Comparison of ENCODE assay signal across 2 cellular contexts in the genomic region with DNA sequence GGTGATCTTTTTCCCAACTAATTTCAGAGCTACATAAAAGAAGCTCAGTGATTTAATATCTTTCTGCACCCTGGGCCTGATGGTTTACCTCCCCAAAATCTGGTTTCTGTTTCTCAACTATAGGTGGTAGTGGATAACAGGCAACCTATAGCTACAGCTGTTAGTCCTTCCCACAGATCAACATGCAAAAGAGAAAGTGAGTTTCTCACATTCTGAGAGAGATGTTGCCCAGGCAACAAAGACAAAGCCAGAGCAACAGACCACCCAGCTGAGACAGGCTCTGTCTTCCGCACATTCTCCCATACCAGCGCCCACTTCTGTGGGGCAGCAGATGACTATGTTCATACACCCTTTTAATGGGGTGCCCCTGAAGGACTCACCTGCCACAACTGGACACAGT.
TF ChIP-seq lines count a peak whose summit lies in the region.

No MANE protein-coding gene starts in this region.

TF ChIP-seq in GM23338, 12 proteins besides CTCF, POLR2A, EP300 and RAD21 (continues in another document):
- TF ChIP-seq, protein P1, sequence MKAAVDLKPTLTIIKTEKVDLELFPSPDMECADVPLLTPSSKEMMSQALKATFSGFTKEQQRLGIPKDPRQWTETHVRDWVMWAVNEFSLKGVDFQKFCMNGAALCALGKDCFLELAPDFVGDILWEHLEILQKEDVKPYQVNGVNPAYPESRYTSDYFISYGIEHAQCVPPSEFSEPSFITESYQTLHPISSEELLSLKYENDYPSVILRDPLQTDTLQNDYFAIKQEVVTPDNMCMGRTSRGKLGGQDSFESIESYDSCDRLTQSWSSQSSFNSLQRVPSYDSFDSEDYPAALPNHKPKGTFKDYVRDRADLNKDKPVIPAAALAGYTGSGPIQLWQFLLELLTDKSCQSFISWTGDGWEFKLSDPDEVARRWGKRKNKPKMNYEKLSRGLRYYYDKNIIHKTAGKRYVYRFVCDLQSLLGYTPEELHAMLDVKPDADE (IDR thresholded peaks at IDR 0.05): no peak
- TF ChIP-seq, protein P2, sequence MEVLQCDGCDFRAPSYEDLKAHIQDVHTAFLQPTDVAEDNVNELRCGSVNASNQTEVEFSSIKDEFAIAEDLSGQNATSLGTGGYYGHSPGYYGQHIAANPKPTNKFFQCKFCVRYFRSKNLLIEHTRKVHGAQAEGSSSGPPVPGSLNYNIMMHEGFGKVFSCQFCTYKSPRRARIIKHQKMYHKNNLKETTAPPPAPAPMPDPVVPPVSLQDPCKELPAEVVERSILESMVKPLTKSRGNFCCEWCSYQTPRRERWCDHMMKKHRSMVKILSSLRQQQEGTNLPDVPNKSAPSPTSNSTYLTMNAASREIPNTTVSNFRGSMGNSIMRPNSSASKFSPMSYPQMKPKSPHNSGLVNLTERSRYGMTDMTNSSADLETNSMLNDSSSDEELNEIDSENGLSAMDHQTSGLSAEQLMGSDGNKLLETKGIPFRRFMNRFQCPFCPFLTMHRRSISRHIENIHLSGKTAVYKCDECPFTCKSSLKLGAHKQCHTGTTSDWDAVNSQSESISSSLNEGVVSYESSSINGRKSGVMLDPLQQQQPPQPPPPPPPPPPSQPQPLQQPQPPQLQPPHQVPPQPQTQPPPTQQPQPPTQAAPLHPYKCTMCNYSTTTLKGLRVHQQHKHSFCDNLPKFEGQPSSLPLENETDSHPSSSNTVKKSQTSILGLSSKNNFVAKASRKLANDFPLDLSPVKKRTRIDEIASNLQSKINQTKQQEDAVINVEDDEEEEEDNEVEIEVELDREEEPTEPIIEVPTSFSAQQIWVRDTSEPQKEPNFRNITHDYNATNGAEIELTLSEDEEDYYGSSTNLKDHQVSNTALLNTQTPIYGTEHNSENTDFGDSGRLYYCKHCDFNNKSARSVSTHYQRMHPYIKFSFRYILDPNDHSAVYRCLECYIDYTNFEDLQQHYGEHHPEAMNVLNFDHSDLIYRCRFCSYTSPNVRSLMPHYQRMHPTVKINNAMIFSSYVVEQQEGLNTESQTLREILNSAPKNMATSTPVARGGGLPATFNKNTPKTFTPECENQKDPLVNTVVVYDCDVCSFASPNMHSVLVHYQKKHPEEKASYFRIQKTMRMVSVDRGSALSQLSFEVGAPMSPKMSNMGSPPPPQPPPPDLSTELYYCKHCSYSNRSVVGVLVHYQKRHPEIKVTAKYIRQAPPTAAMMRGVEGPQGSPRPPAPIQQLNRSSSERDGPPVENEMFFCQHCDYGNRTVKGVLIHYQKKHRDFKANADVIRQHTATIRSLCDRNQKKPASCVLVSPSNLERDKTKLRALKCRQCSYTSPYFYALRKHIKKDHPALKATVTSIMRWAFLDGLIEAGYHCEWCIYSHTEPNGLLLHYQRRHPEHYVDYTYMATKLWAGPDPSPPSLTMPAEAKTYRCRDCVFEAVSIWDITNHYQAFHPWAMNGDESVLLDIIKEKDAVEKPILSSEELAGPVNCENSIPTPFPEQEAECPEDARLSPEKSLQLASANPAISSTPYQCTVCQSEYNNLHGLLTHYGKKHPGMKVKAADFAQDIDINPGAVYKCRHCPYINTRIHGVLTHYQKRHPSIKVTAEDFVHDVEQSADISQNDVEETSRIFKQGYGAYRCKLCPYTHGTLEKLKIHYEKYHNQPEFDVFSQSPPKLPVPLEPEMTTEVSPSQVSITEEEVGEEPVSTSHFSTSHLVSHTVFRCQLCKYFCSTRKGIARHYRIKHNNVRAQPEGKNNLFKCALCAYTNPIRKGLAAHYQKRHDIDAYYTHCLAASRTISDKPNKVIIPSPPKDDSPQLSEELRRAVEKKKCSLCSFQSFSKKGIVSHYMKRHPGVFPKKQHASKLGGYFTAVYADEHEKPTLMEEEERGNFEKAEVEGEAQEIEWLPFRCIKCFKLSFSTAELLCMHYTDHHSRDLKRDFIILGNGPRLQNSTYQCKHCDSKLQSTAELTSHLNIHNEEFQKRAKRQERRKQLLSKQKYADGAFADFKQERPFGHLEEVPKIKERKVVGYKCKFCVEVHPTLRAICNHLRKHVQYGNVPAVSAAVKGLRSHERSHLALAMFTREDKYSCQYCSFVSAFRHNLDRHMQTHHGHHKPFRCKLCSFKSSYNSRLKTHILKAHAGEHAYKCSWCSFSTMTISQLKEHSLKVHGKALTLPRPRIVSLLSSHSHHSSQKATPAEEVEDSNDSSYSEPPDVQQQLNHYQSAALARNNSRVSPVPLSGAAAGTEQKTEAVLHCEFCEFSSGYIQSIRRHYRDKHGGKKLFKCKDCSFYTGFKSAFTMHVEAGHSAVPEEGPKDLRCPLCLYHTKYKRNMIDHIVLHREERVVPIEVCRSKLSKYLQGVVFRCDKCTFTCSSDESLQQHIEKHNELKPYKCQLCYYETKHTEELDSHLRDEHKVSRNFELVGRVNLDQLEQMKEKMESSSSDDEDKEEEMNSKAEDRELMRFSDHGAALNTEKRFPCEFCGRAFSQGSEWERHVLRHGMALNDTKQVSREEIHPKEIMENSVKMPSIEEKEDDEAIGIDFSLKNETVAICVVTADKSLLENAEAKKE (CRISPR knock-in tag; IDR thresholded peaks at IDR 0.05): no peak
- TF ChIP-seq EZH2phosphoT487 (IDR thresholded peaks at IDR 0.05; ENCODE audit: unreplicated experiment): no peak
- TF ChIP-seq JUNB (IDR thresholded peaks at IDR 0.05; ENCODE audit: unreplicated experiment): no peak
- TF ChIP-seq POLR2AphosphoS5 (IDR thresholded peaks at IDR 0.05; ENCODE audit: low read depth): no peak
- no peak for TF ChIP-seq NANOG (IDR thresholded peaks at IDR 0.05; ENCODE audit: borderline replicate concordance)
- TF ChIP-seq STAT1 (IDR thresholded peaks at IDR 0.05; ENCODE audit: unreplicated experiment): no peak
- no peak for TF ChIP-seq ZNF114 (CRISPR knock-in tag; IDR thresholded peaks at IDR 0.05)
- TF ChIP-seq EZH2 (IDR thresholded peaks at IDR 0.05; ENCODE audit: low read depth, unreplicated experiment): no peak
- TF ChIP-seq CREB1 (CRISPR knock-in tag; IDR thresholded peaks at IDR 0.05; ENCODE audit: low read depth): no peak
- no peak for TF ChIP-seq ZNF331 (CRISPR knock-in tag; IDR thresholded peaks at IDR 0.05; ENCODE audit: low read depth)

TF ChIP-seq in neural cell, 6 proteins besides CTCF, POLR2A, EP300 and RAD21:
- no peak for TF ChIP-seq MXI1 (conservative IDR thresholded peaks at IDR 0.05; ENCODE audit: poor library complexity, severe bottlenecking)
- TF ChIP-seq SMC3 (conservative IDR thresholded peaks at IDR 0.05; ENCODE audit: poor library complexity): no peak
- no peak for TF ChIP-seq TAF1 (IDR thresholded peaks at IDR 0.05; ENCODE audit: low read depth)
- TF ChIP-seq EZH2 (IDR thresholded peaks at IDR 0.05; ENCODE audit: borderline replicate concordance, insufficient read depth, low read length, poor library complexity, severe bottlenecking): no peak
- TF ChIP-seq POLR2AphosphoS5 (IDR thresholded peaks at IDR 0.05): no peak
- TF ChIP-seq, protein P3, sequence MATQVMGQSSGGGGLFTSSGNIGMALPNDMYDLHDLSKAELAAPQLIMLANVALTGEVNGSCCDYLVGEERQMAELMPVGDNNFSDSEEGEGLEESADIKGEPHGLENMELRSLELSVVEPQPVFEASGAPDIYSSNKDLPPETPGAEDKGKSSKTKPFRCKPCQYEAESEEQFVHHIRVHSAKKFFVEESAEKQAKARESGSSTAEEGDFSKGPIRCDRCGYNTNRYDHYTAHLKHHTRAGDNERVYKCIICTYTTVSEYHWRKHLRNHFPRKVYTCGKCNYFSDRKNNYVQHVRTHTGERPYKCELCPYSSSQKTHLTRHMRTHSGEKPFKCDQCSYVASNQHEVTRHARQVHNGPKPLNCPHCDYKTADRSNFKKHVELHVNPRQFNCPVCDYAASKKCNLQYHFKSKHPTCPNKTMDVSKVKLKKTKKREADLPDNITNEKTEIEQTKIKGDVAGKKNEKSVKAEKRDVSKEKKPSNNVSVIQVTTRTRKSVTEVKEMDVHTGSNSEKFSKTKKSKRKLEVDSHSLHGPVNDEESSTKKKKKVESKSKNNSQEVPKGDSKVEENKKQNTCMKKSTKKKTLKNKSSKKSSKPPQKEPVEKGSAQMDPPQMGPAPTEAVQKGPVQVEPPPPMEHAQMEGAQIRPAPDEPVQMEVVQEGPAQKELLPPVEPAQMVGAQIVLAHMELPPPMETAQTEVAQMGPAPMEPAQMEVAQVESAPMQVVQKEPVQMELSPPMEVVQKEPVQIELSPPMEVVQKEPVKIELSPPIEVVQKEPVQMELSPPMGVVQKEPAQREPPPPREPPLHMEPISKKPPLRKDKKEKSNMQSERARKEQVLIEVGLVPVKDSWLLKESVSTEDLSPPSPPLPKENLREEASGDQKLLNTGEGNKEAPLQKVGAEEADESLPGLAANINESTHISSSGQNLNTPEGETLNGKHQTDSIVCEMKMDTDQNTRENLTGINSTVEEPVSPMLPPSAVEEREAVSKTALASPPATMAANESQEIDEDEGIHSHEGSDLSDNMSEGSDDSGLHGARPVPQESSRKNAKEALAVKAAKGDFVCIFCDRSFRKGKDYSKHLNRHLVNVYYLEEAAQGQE (IDR thresholded peaks at IDR 0.05; ENCODE audit: borderline replicate concordance): no peak
TF ChIP-seq in neural cell: peak in this region for 0.
